31 cellular contexts compared by ENCODE assay signal in genomic region chr16:50731989-50732589, GRCh38. TPM values are rescaled to one million over a fixed set of nuclear protein-coding genes. Genes with fewer than 3 reads are reported as not detected.
DNase-seq lines count a peak whose midpoint lies in the region; ATAC-seq, FAIRE-seq and TF ChIP-seq lines count a peak whose summit lies in the region.
"Had no signal": no experiment of that assay in that cellular context is flagged by ENCODE, and none has a peak within 500 bp of the region (broad histone marks: within the 10 kb centered on the region; RNA-seq: fewer than 3 reads in every experiment).

No MANE protein-coding gene starts in this region.

- WGBS in neuronal stem cell (ENCODE audit: extremely low coverage in 2 of 2, insufficient read length in 2 of 2, insufficient replicate concordance in 1 of 2), 2 donors = no CpG with 5 or more reads among the region's 8 CpGs

- H3K23ac ChIP-seq in neuronal stem cell (ENCODE audit: low read depth, low read length, poor library complexity) = no peak overlapping the region

- intact Hi-C loops in activated CD4-positive, alpha-beta T cell treated with anti-CD3 and anti-CD28 coated beads for 36 hours (cut with DNase I, micrococcal nuclease) = no loop called here
- intact Hi-C loops in kidney (cut with DNase I) = no loop called here

- no peak for DNase-seq in activated CD4-positive, alpha-beta T cell treated with anti-CD3 and anti-CD28 coated beads for 36 hours
- DNase-seq in activated CD4-positive, alpha-beta T cell treated with anti-CD3 and anti-CD28 coated beads, Interleukin-2, amount 50 U/mL, for 4 hours = no peak
- no peak for DNase-seq in CD4-positive, CD25-positive, alpha-beta regulatory T cell
- no peak for DNase-seq in activated naive CD8-positive, alpha-beta T cell treated with anti-CD3 and anti-CD28 coated beads, Interleukin-2, amount 50 U/mL, for 24 hours
- DNase-seq in neuronal stem cell (ENCODE audit: low spot score) (no peak), kidney (no peak)
- no peak for DNase-seq in stimulated activated CD4-positive, alpha-beta T cell treated with anti-CD3 and anti-CD28 coated beads, Interleukin-4, amount 100 ng/mL, for 24 hours
- DNase-seq: Caco-2; colonic mucosa; DMS79 treated with DMSO at 0.1 percent for 48 hours; hippocampal formation; left ventricle myocardium superior; NCI-H1092 treated with DMSO at 0.1 percent for 48 hours; NCI-H187 treated with DMSO at 0.1 percent for 48 hours; NCI-H69; posterior cingulate gyrus; right lobe of liver; stimulated activated naive CD8-positive, alpha-beta T cell treated with anti-CD3 and anti-CD28 coated beads, Interleukin-15, Interleukin-2, amounts not matched to agents 100 U/mL and 50 U/mL, for 24 hours; trophoblast cell; WERI-Rb-1 had no signal

- no peak overlapping the region for H3K4me2 ChIP-seq in neuronal stem cell (ENCODE audit: insufficient read depth, low read length, poor library complexity, severe bottlenecking)
- H3K4me2 ChIP-seq: GM23338 had no signal

- H3K27me3 ChIP-seq in CD4-positive, CD25-positive, alpha-beta regulatory T cell (ENCODE audit: control insufficient read depth, insufficient read depth, low read length) = no peaks in the 10 kb centered on the region
- peaks cover 0 to 19% (median 0%) of the 10 kb centered on the region in 3 experiments for H3K27me3 ChIP-seq in neuronal stem cell (ENCODE audit: control insufficient read depth in 3 of 3, insufficient read depth in 3 of 3, low read depth in 1 of 3, low read length in 3 of 3)
- H3K27me3 ChIP-seq: adrenal gland, colonic mucosa, gastroesophageal sphincter, right lobe of liver, SJSA1 had no signal

- no peak for ATAC-seq in activated CD4-positive, alpha-beta T cell treated with anti-CD3 and anti-CD28 coated beads for 36 hours
- ATAC-seq in CD4-positive, CD25-positive, alpha-beta regulatory T cell (ENCODE audit: low read depth in 2 of 2) = no peak
- no peak for ATAC-seq in activated naive CD8-positive, alpha-beta T cell treated with anti-CD3 and anti-CD28 coated beads, Interleukin-2, amount 50 U/mL, for 24 hours
- ATAC-seq in GM21360 (IDR thresholded peaks at IDR 0.05; ENCODE audit: unreplicated experiment) = no peak
- ATAC-seq: gastroesophageal sphincter, GM23338, left ventricle myocardium superior, right lobe of liver had no signal

- CTCF ChIA-PET in activated CD4-positive, alpha-beta T cell treated with anti-CD3 and anti-CD28 coated beads for 36 hours (lab: Charles Lee) = interaction anchor here (0.7 to 1.7 kb wide), 7 partner anchors 9 to 1133 kb away, joined by 3 to 8 read pairs (median 5); partner anchors contain the start of gene CYLD

- H3K36me3 ChIP-seq in CD4-positive, CD25-positive, alpha-beta regulatory T cell (ENCODE audit: control insufficient read depth, insufficient read depth, low read length) = peaks cover 3% of the 10 kb centered on the region
- H3K36me3 ChIP-seq in neuronal stem cell (replicated peaks in 1 of 2; ENCODE audit: control insufficient read depth in 2 of 2, insufficient read depth in 2 of 2, low read length in 2 of 2) (no peaks in the 10 kb centered on the region), kidney (ENCODE audit: control insufficient read depth in 1 of 2, insufficient read depth in 2 of 2, low read length in 2 of 2) (no peaks in the 10 kb centered on the region)
- H3K36me3 ChIP-seq: adrenal gland, colonic mucosa, gastroesophageal sphincter, right lobe of liver, SJSA1, WERI-Rb-1 had no signal

- H3K4me1 ChIP-seq in CD4-positive, CD25-positive, alpha-beta regulatory T cell (ENCODE audit: control insufficient read depth, insufficient read depth, low read length, poor library complexity, severe bottlenecking) = peaks cover 8% of the 10 kb centered on the region
- peaks cover 0 to 1% of the 10 kb centered on the region in 2 donors for H3K4me1 ChIP-seq in neuronal stem cell (ENCODE audit: control insufficient read depth in 2 of 2, insufficient read depth in 1 of 2, low read depth in 1 of 2, low read length in 2 of 2)
- H3K4me1 ChIP-seq in kidney (ENCODE audit: control insufficient read depth in 1 of 2, insufficient read depth in 1 of 2, low read depth in 1 of 2, low read length in 2 of 2) = no peaks in the 10 kb centered on the region
- H3K4me1 ChIP-seq: adrenal gland, Caco-2, colonic mucosa, right lobe of liver, SJSA1 had no signal

- H2AFZ ChIP-seq in neuronal stem cell (ENCODE audit: low read length) = peak overlapping the region; percentile 48
- H2AFZ ChIP-seq: GM23338 had no signal

- peaks cover 43% of the 10 kb centered on the region for H3K4me1 Mint-ChIP-seq in activated CD4-positive, alpha-beta T cell treated with anti-CD3 and anti-CD28 coated beads for 36 hours
- H3K4me1 Mint-ChIP-seq in CD4-positive, CD25-positive, alpha-beta regulatory T cell = peaks cover 0 to 19% (median 7%) of the 10 kb centered on the region in 4 donors
- peaks cover 43% of the 10 kb centered on the region for H3K4me1 Mint-ChIP-seq in activated naive CD8-positive, alpha-beta T cell treated with anti-CD3 and anti-CD28 coated beads, Interleukin-2, amount 50 U/mL, for 24 hours
- H3K4me1 Mint-ChIP-seq: GM23338 had no signal

- no peak overlapping the region for H4K8ac ChIP-seq in neuronal stem cell (ENCODE audit: low read depth, low read length)

- H3K27ac Mint-ChIP-seq in activated CD4-positive, alpha-beta T cell treated with anti-CD3 and anti-CD28 coated beads for 36 hours = peak overlapping the region; percentile 69
- H3K27ac Mint-ChIP-seq in CD4-positive, CD25-positive, alpha-beta regulatory T cell = peak overlapping the region; percentile 55 to 78 (median 71)
- peak overlapping the region; percentile 16 for H3K27ac Mint-ChIP-seq in activated naive CD8-positive, alpha-beta T cell treated with anti-CD3 and anti-CD28 coated beads, Interleukin-2, amount 50 U/mL, for 24 hours
- H3K27ac Mint-ChIP-seq: GM23338, mesothelial cell of epicardium had no signal

- H3K9ac ChIP-seq in neuronal stem cell (ENCODE audit: low read depth, low read length, poor library complexity) = no peak overlapping the region
- H3K9ac ChIP-seq in kidney (ENCODE audit: low read length in 2 of 2) = no peak overlapping the region

- H4K91ac ChIP-seq in neuronal stem cell (ENCODE audit: low read depth, low read length, poor library complexity) = no peak overlapping the region

- H2BK15ac ChIP-seq in neuronal stem cell (ENCODE audit: low read length) = no peak overlapping the region

- TF ChIP-seq CTCF in kidney (IDR thresholded peaks at IDR 0.05; ENCODE audit: borderline replicate concordance, extremely low read depth, insufficient read depth) = no peak

- H2BK120ac ChIP-seq in neuronal stem cell (ENCODE audit: low read depth, low read length) = no peak overlapping the region

- H3K18ac ChIP-seq in neuronal stem cell (ENCODE audit: low read length) = no peak overlapping the region

- H3K14ac ChIP-seq in neuronal stem cell (ENCODE audit: low read length) = no peak overlapping the region

- H3K9me3 ChIP-seq in CD4-positive, CD25-positive, alpha-beta regulatory T cell (ENCODE audit: control insufficient read depth in 2 of 2, low read length in 2 of 2) = no peaks in the 10 kb centered on the region
- H3K9me3 ChIP-seq in neuronal stem cell (replicated peaks in 1 of 2; ENCODE audit: control insufficient read depth in 2 of 2, insufficient read depth in 1 of 2, low read depth in 1 of 2, low read length in 2 of 2) (no peaks in the 10 kb centered on the region), kidney (ENCODE audit: control insufficient read depth in 1 of 2, low read length in 2 of 2) (no peaks in the 10 kb centered on the region)
- H3K9me3 ChIP-seq: adrenal gland, Caco-2, colonic mucosa, gastroesophageal sphincter, right lobe of liver, SJSA1 had no signal

- H2BK12ac ChIP-seq in neuronal stem cell (ENCODE audit: low read length) = no peak overlapping the region

- H3K27ac ChIP-seq in CD4-positive, CD25-positive, alpha-beta regulatory T cell (ENCODE audit: insufficient read depth, low read length, poor library complexity, severe bottlenecking) = no peak overlapping the region
- H3K27ac ChIP-seq in neuronal stem cell (replicated peaks; ENCODE audit: low read length) (no peak overlapping the region), kidney (ENCODE audit: low read depth in 2 of 2, low read length in 2 of 2) (no peak overlapping the region)
- H3K27ac ChIP-seq: adrenal gland, colonic mucosa, right lobe of liver, SJSA1, WERI-Rb-1 had no signal

- H2BK5ac ChIP-seq in neuronal stem cell (ENCODE audit: low read length) = no peak overlapping the region

- H3K36me3 Mint-ChIP-seq in activated CD4-positive, alpha-beta T cell treated with anti-CD3 and anti-CD28 coated beads for 36 hours (ENCODE audit: low read depth) = peaks cover 3% of the 10 kb centered on the region
- peaks cover 8% of the 10 kb centered on the region for H3K36me3 Mint-ChIP-seq in CD4-positive, CD25-positive, alpha-beta regulatory T cell
- no peaks in the 10 kb centered on the region for H3K36me3 Mint-ChIP-seq in activated naive CD8-positive, alpha-beta T cell treated with anti-CD3 and anti-CD28 coated beads, Interleukin-2, amount 50 U/mL, for 24 hours (ENCODE audit: low read depth)
- H3K36me3 Mint-ChIP-seq: mesothelial cell of epicardium had no signal

- H3K27me3 Mint-ChIP-seq in activated CD4-positive, alpha-beta T cell treated with anti-CD3 and anti-CD28 coated beads for 36 hours = no peaks in the 10 kb centered on the region
- H3K27me3 Mint-ChIP-seq in CD4-positive, CD25-positive, alpha-beta regulatory T cell = no peaks in the 10 kb centered on the region
- H3K27me3 Mint-ChIP-seq in activated naive CD8-positive, alpha-beta T cell treated with anti-CD3 and anti-CD28 coated beads, Interleukin-2, amount 50 U/mL, for 24 hours = no peaks in the 10 kb centered on the region
- H3K27me3 Mint-ChIP-seq: IgD-negative memory B cell had no signal

- POLR2A ChIA-PET in activated CD4-positive, alpha-beta T cell treated with anti-CD3 and anti-CD28 coated beads for 36 hours (lab: Charles Lee) = no interaction called here

- FAIRE-seq in kidney (lab: Jason Lieb, UNC) = no peak
- FAIRE-seq: GM18507, RCC 7860 had no signal

- no peak overlapping the region for H3K4me3 ChIP-seq in CD4-positive, CD25-positive, alpha-beta regulatory T cell (ENCODE audit: low read depth, low read length)
- H3K4me3 ChIP-seq in neuronal stem cell (ENCODE audit: low read length in 2 of 2) = no peak overlapping the region
- H3K4me3 ChIP-seq in kidney (ENCODE audit: low read length in 2 of 2) = no peak overlapping the region
- H3K4me3 ChIP-seq: adrenal gland, colonic mucosa, gastroesophageal sphincter, GM23338, right lobe of liver, SJSA1 had no signal

- no peak overlapping the region for H3K4me3 Mint-ChIP-seq in activated CD4-positive, alpha-beta T cell treated with anti-CD3 and anti-CD28 coated beads for 36 hours
- peak overlapping the region in 1 of 4 donors; percentile 19 for H3K4me3 Mint-ChIP-seq in CD4-positive, CD25-positive, alpha-beta regulatory T cell
- no peak overlapping the region for H3K4me3 Mint-ChIP-seq in activated naive CD8-positive, alpha-beta T cell treated with anti-CD3 and anti-CD28 coated beads, Interleukin-2, amount 50 U/mL, for 24 hours
- H3K4me3 Mint-ChIP-seq: GM23338, IgD-negative memory B cell, mesothelial cell of epicardium, nephron had no signal

- no peaks in the 10 kb centered on the region for H3K9me3 Mint-ChIP-seq in activated CD4-positive, alpha-beta T cell treated with anti-CD3 and anti-CD28 coated beads for 36 hours (ENCODE audit: low read depth)
- peaks cover 0 to 2% (median 0%) of the 10 kb centered on the region in 7 donors for H3K9me3 Mint-ChIP-seq in CD4-positive, CD25-positive, alpha-beta regulatory T cell
- H3K9me3 Mint-ChIP-seq in activated naive CD8-positive, alpha-beta T cell treated with anti-CD3 and anti-CD28 coated beads, Interleukin-2, amount 50 U/mL, for 24 hours = no peaks in the 10 kb centered on the region
- H3K9me3 Mint-ChIP-seq: IgD-negative memory B cell, mesothelial cell of epicardium, nephron had no signal

- no peak overlapping the region for H2AK5ac ChIP-seq in neuronal stem cell (ENCODE audit: low read depth, low read length)

- H3K79me1 ChIP-seq in neuronal stem cell (ENCODE audit: low read depth, low read length) = no peaks in the 10 kb centered on the region

- H3K4ac ChIP-seq in neuronal stem cell (ENCODE audit: low read length) = no peak overlapping the region

RNA-seq across cellular contexts. Expression of gene CYLD, which starts 9.8 kb away (rescaled TPM):
- total RNA-seq in activated CD4-positive, alpha-beta T cell treated with anti-CD3 and anti-CD28 coated beads for 36 hours = 10 to 100 TPM; 72.4 to 92.8 TPM
- total RNA-seq in CD4-positive, CD25-positive, alpha-beta regulatory T cell = 425 TPM
- polyA plus RNA-seq in CD4-positive, CD25-positive, alpha-beta regulatory T cell = 100 to 1,000 TPM; 161 to 211 (median 169) TPM
- polyA plus RNA-seq in neuronal stem cell (2013, experiment 1 of 2) = 5.4 TPM
- polyA plus RNA-seq in neuronal stem cell (2013, experiment 2 of 2) = 5.6 TPM
- 48.0 TPM for total RNA-seq in kidney
- 8.9 TPM for polyA plus RNA-seq in kidney (ENCODE audit: insufficient read depth, low read depth, low replicate concordance)

RNA-seq across cellular contexts. Expression of gene NOD2, which starts 38.7 kb away (rescaled TPM):
- 1 to 10 TPM; 6.6 to 9.3 TPM for total RNA-seq in activated CD4-positive, alpha-beta T cell treated with anti-CD3 and anti-CD28 coated beads for 36 hours
- total RNA-seq in CD4-positive, CD25-positive, alpha-beta regulatory T cell = 11.7 TPM
- polyA plus RNA-seq in CD4-positive, CD25-positive, alpha-beta regulatory T cell = 1 to 10 TPM; 1.5 to 5.9 (median 3.2) TPM
- polyA plus RNA-seq in neuronal stem cell (2013, experiment 1 of 2) = 0.14 TPM
- polyA plus RNA-seq in neuronal stem cell (2013, experiment 2 of 2) = 0.06 TPM
- total RNA-seq in kidney = 3.6 TPM
- 0.22 TPM for polyA plus RNA-seq in kidney (ENCODE audit: insufficient read depth, low read depth, low replicate concordance)
- total RNA-seq: A172 had no signal

RNA-seq across cellular contexts. Expression of gene SNX20, which starts 51.0 kb away (rescaled TPM):
- 10 to 100 TPM; 43.3 to 48.9 TPM for total RNA-seq in activated CD4-positive, alpha-beta T cell treated with anti-CD3 and anti-CD28 coated beads for 36 hours
- total RNA-seq in CD4-positive, CD25-positive, alpha-beta regulatory T cell = 69.2 TPM
- polyA plus RNA-seq in CD4-positive, CD25-positive, alpha-beta regulatory T cell = 100 to 1,000 TPM; 122 to 173 (median 134) TPM
- polyA plus RNA-seq in neuronal stem cell (2013, experiment 1 of 2) = not detected
- not detected for polyA plus RNA-seq in neuronal stem cell (2013, experiment 2 of 2)
- total RNA-seq in kidney = 6.2 TPM
- polyA plus RNA-seq in kidney (ENCODE audit: insufficient read depth, low read depth, low replicate concordance) = 0.67 TPM
- total RNA-seq: A172, Caco-2, GM23338, mesothelial cell of epicardium, SJSA1 had no signal
- polyA plus RNA-seq: GM23338 had no signal

Comparison
In these comparisons a context has a peak if more than half of its experiments do, and no peak if none do; other contexts are left out.
1. H3K27ac Mint-ChIP-seq: peak in every context shown above with its lines; median percentile 71 in CD4-positive, CD25-positive, alpha-beta regulatory T cell; 69 in activated CD4-positive, alpha-beta T cell treated with anti-CD3 and anti-CD28 coated beads for 36 hours; 16 in activated naive CD8-positive, alpha-beta T cell treated with anti-CD3 and anti-CD28 coated beads, Interleukin-2, amount 50 U/mL, for 24 hours.